Comparison of ENCODE assay signal across 8 cellular contexts in the genomic region with DNA sequence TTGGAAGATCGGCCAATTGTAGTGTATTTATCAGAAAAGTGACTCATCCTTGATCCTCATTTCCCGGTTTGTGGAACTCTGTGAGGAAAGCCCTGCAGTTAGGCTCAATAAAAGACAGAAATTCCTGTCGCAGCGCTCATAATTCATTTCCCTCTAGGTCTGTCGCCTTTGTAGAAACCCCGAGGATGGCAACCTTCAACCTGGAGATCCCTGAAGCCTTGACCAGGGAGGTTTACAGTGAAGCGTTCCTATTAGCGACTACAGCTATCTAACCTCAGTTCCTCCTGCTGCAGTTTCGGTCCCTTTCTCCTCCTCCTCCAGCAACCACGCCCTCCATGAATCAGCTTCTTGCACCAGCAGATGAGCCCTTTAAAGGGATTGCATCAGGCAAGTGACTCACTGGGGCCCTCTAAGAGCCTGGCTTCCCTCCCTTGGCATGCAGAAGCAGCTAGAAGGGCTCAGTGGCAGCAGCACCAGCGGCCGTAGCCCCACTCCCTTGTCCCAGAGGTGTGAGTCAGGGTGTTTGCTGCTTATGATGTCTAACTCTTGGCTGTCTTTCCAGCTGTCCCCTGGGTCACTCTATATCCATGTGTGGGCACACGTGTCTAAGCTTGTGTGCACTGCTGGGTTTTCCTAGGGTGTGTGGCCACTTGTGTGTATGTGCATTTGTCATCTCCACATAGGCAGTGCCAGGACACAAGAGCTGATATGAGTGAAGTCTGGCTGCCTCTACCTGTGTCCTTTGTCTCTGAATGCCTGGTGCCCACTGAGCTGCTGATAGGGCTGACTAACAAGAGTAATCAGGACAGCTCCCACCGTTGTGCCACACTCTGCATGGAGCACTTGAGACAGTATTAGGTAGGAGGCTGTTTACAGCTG. TPM values are rescaled to one million over a fixed set of nuclear protein-coding genes. Genes with fewer than 3 reads are reported as not detected.
DNase-seq lines count a peak whose midpoint lies in the region; ATAC-seq, FAIRE-seq and TF ChIP-seq lines count a peak whose summit lies in the region.

No MANE protein-coding gene starts in this region.

- CTCF ChIA-PET in activated CD4-positive, alpha-beta memory T cell treated with anti-CD3 and anti-CD28 coated beads, Interleukin-2, amount 10 ng/mL, durations not matched to agents 7 days and 5 days (lab: Charles Lee), result interaction anchor here (0.8 to 7.2 kb wide), 16 partner anchors 9 to 236 kb away, joined by 3 to 66 read pairs (median 4); a partner anchor contains a TSS

- no peaks in the 10 kb centered on the region for H3K9me3 ChIP-seq in lung (ENCODE audit: control insufficient read depth in 2 of 2, insufficient read depth in 1 of 2, low read length in 1 of 2)

- peak overlapping the region; percentile 12 for H3K4me3 ChIP-seq in lung

- WGBS in lung, 2 donors, result 1 to 2% methylated on average over 14 of the region's 14 CpGs

- peak overlapping the region; percentile 95 to 99 for H3K27ac ChIP-seq in lung (ENCODE audit: low read depth in 1 of 2, low read length in 1 of 2)

- peaks cover 38% of the 10 kb centered on the region for H3K36me3 Mint-ChIP-seq in activated CD4-positive, alpha-beta memory T cell treated with anti-CD3 and anti-CD28 coated beads, Interleukin-2, amount 10 ng/mL, durations not matched to agents 7 days and 5 days (ENCODE audit: low read depth)

- DNase-seq in AML-193 (lab: John Stamatoyannopoulos, UW) (peak; percentile 98), GM19239 (ENCODE audit: insufficient read length, low spot score) (peak; percentile 88), NCI-H82 treated with DMSO at 0.1 percent for 48 hours (lab: John Stamatoyannopoulos, UW; ENCODE audit: unreplicated experiment) (peak; percentile 84), lung (ENCODE audit: low spot score) (peak; percentile 97)
- peak; percentile 93 for DNase-seq in activated CD4-positive, alpha-beta memory T cell treated with anti-CD3 and anti-CD28 coated beads, Interleukin-2, amount 10 ng/mL, durations not matched to agents 7 days and 5 days
- peak; percentile 82 for DNase-seq in effector CD4-positive, alpha-beta T cell
- DNase-seq in stimulated activated CD4-positive, alpha-beta T cell treated with anti-CD3 and anti-CD28 coated beads, TNF-alpha, amount 100 ng/mL, for 4 hours (ENCODE audit: low read depth in 3 of 3), result peak; percentile 63 to 87 (median 84)

- peaks cover 0 to 9% of the 10 kb centered on the region in 2 donors for H3K36me3 ChIP-seq in lung (ENCODE audit: control insufficient read depth in 2 of 2, insufficient read depth in 2 of 2, low read length in 2 of 2)

- ATAC-seq in HG03521 (IDR thresholded peaks at IDR 0.05; ENCODE audit: unreplicated experiment) (peak; percentile 31), lung (ENCODE audit: insufficient read depth, low FRiP score) (peak; percentile 74)

- no peaks in the 10 kb centered on the region for H3K27me3 ChIP-seq in lung (ENCODE audit: control insufficient read depth, insufficient read depth)

- no peaks in the 10 kb centered on the region for H3K27me3 Mint-ChIP-seq in activated CD4-positive, alpha-beta memory T cell treated with anti-CD3 and anti-CD28 coated beads, Interleukin-2, amount 10 ng/mL, durations not matched to agents 7 days and 5 days

- H3K4me3 Mint-ChIP-seq in activated CD4-positive, alpha-beta memory T cell treated with anti-CD3 and anti-CD28 coated beads, Interleukin-2, amount 10 ng/mL, durations not matched to agents 7 days and 5 days, result peak overlapping the region; percentile 87

- TF ChIP-seq CTCF in lung (IDR thresholded peaks at IDR 0.05; ENCODE audit: control extremely low read depth, extremely low read depth), result no peak

- peaks cover 56% of the 10 kb centered on the region for H3K4me1 Mint-ChIP-seq in activated CD4-positive, alpha-beta memory T cell treated with anti-CD3 and anti-CD28 coated beads, Interleukin-2, amount 10 ng/mL, durations not matched to agents 7 days and 5 days

- POLR2A ChIA-PET in activated CD4-positive, alpha-beta memory T cell treated with anti-CD3 and anti-CD28 coated beads, Interleukin-2, amount 10 ng/mL, durations not matched to agents 7 days and 5 days (lab: Charles Lee), result interaction anchor here (0.6 to 6.1 kb wide), 27 partner anchors 12 to 753 kb away, joined by 3 to 162 read pairs (median 5); a partner anchor contains a TSS

- H3K9me3 Mint-ChIP-seq in activated CD4-positive, alpha-beta memory T cell treated with anti-CD3 and anti-CD28 coated beads, Interleukin-2, amount 10 ng/mL, durations not matched to agents 7 days and 5 days, result no peaks in the 10 kb centered on the region

- peaks cover 15 to 16% of the 10 kb centered on the region in 2 donors for H3K4me1 ChIP-seq in lung (ENCODE audit: control insufficient read depth in 2 of 2, insufficient read depth in 2 of 2, low read length in 2 of 2)

- H3K27ac Mint-ChIP-seq in activated CD4-positive, alpha-beta memory T cell treated with anti-CD3 and anti-CD28 coated beads, Interleukin-2, amount 10 ng/mL, durations not matched to agents 7 days and 5 days, result peak overlapping the region; percentile 100

- peak; percentile 98 for FAIRE-seq in GM19239 (lab: Jason Lieb, UNC)

RNA-seq across cellular contexts. Expression of a gene that starts 0.8 kb away (rescaled TPM):
- total RNA-seq in activated CD4-positive, alpha-beta memory T cell treated with anti-CD3 and anti-CD28 coated beads, Interleukin-2, amount 10 ng/mL, durations not matched to agents 7 days and 5 days, result 10 to 100 TPM; 75.2 to 76.8 TPM
- total RNA-seq in lung, result 10 to 100 TPM; 25.4 to 82.9 TPM
- polyA plus RNA-seq in lung, result 10 to 100 TPM; 26.0 to 71.3 TPM

RNA-seq across cellular contexts. Expression of a gene that starts 11.2 kb away (rescaled TPM):
- 10 to 100 TPM; 41.4 TPM for total RNA-seq in activated CD4-positive, alpha-beta memory T cell treated with anti-CD3 and anti-CD28 coated beads, Interleukin-2, amount 10 ng/mL, durations not matched to agents 7 days and 5 days
- 10 to 100 TPM; 10.7 to 42.6 TPM for total RNA-seq in lung
- 10 to 100 TPM; 47.0 to 70.6 TPM for polyA plus RNA-seq in lung

Comparison
In these comparisons a context has a peak if more than half of its experiments do, and no peak if none do; other contexts are left out.
1. Peak in every context shown above with its lines: DNase-seq, ATAC-seq, H3K4me3 ChIP-seq and H3K27ac ChIP-seq.